18 cellular contexts compared by ENCODE assay signal in genomic region chr5:172477466-172477865, GRCh38.
"Had no signal": no experiment of that assay in that cellular context is flagged by ENCODE, and none has a peak within 500 bp of the region (broad histone marks: within the 10 kb centered on the region; RNA-seq: fewer than 3 reads in every experiment).

No MANE protein-coding gene starts in this region.

- H3K27ac Mint-ChIP-seq: activated CD4-positive, alpha-beta memory T cell treated with anti-CD3 and anti-CD28 coated beads, Interleukin-2, amount 10 ng/mL, durations not matched to agents 7 days and 5 days; activated CD4-positive, alpha-beta T cell treated with anti-CD3 and anti-CD28 coated beads for 36 hours; brain; naive thymus-derived CD4-positive, alpha-beta T cell; stimulated activated naive CD8-positive, alpha-beta T cell treated with anti-CD3 and anti-CD28 coated beads, Interleukin-15, amount 100 ng/mL, for 72 hours; T-helper 17 cell had no signal

- H3K27me3 Mint-ChIP-seq: stimulated activated naive CD8-positive, alpha-beta T cell treated with anti-CD3 and anti-CD28 coated beads, Interleukin-15, amount 100 ng/mL, for 72 hours had no signal

- ATAC-seq: activated CD4-positive, alpha-beta T cell treated with anti-CD3 and anti-CD28 coated beads for 36 hours; activated naive CD4-positive, alpha-beta T cell treated with anti-CD3 and anti-CD28 coated beads, Interleukin-2, amount 50 U/mL, for 72 hours; mucosa of descending colon; naive thymus-derived CD4-positive, alpha-beta T cell; stimulated activated naive CD8-positive, alpha-beta T cell treated with anti-CD3 and anti-CD28 coated beads, Interleukin-15, amount 100 ng/mL, for 72 hours; T-helper 17 cell had no signal

- H3K9me3 Mint-ChIP-seq: activated CD4-positive, alpha-beta memory T cell treated with anti-CD3 and anti-CD28 coated beads, Interleukin-2, amount 10 ng/mL, durations not matched to agents 7 days and 5 days; activated naive CD4-positive, alpha-beta T cell treated with anti-CD3 and anti-CD28 coated beads, Interleukin-2, amount 50 U/mL, for 72 hours; central memory CD8-positive, alpha-beta T cell; naive thymus-derived CD4-positive, alpha-beta T cell; stimulated activated naive CD8-positive, alpha-beta T cell treated with anti-CD3 and anti-CD28 coated beads, Interleukin-15, amount 100 ng/mL, for 72 hours had no signal

- H3K4me1 Mint-ChIP-seq: activated CD4-positive, alpha-beta memory T cell treated with anti-CD3 and anti-CD28 coated beads, Interleukin-2, amount 10 ng/mL, durations not matched to agents 7 days and 5 days; activated CD4-positive, alpha-beta T cell treated with anti-CD3 and anti-CD28 coated beads for 36 hours; central memory CD8-positive, alpha-beta T cell; naive thymus-derived CD4-positive, alpha-beta T cell; stimulated activated naive CD8-positive, alpha-beta T cell treated with anti-CD3 and anti-CD28 coated beads, Interleukin-15, amount 100 ng/mL, for 72 hours had no signal

- H3K36me3 ChIP-seq: esophagus squamous epithelium, neutrophil had no signal

- H3K27me3 ChIP-seq: esophagus squamous epithelium, neutrophil had no signal

- H3K4me3 ChIP-seq: coronary artery, esophagus squamous epithelium, mucosa of descending colon had no signal

- H3K36me3 Mint-ChIP-seq: activated naive CD4-positive, alpha-beta T cell treated with anti-CD3 and anti-CD28 coated beads, Interleukin-2, amount 50 U/mL, for 72 hours; brain; naive thymus-derived CD4-positive, alpha-beta T cell had no signal

- H3K4me3 Mint-ChIP-seq: activated CD4-positive, alpha-beta memory T cell treated with anti-CD3 and anti-CD28 coated beads, Interleukin-2, amount 10 ng/mL, durations not matched to agents 7 days and 5 days; activated CD4-positive, alpha-beta T cell treated with anti-CD3 and anti-CD28 coated beads for 36 hours; brain; central memory CD8-positive, alpha-beta T cell; naive thymus-derived CD4-positive, alpha-beta T cell; stimulated activated naive CD8-positive, alpha-beta T cell treated with anti-CD3 and anti-CD28 coated beads, Interleukin-15, amount 100 ng/mL, for 72 hours; T-helper 17 cell had no signal

- H3K27ac ChIP-seq: coronary artery, esophagus squamous epithelium, neutrophil had no signal

- DNase-seq: activated CD4-positive, alpha-beta memory T cell treated with anti-CD3 and anti-CD28 coated beads, Interleukin-2, amount 10 ng/mL, durations not matched to agents 7 days and 5 days; activated CD4-positive, alpha-beta T cell treated with anti-CD3 and anti-CD28 coated beads for 36 hours; activated effector memory CD4-positive, alpha-beta T cell treated with anti-CD3 and anti-CD28 coated beads, Interleukin-2, amount 50 U/mL, for 16 hours; activated T-cell treated with anti-CD3 and anti-CD28 coated beads, Interleukin-2, amount 50 U/mL, for 48 hours; amniotic stem cell; esophagus squamous epithelium; head of caudate nucleus; left cardiac atrium; mucosa of descending colon; naive thymus-derived CD4-positive, alpha-beta T cell; stimulated activated naive CD8-positive, alpha-beta T cell treated with anti-CD3 and anti-CD28 coated beads, Interleukin-15, amount 100 ng/mL, for 72 hours; T-helper 17 cell had no signal

- H3K9me3 ChIP-seq: esophagus squamous epithelium, mucosa of descending colon, neutrophil had no signal

- FAIRE-seq: frontal cortex had no signal
